21 cellular contexts compared by ENCODE assay signal in genomic region chr3:108329508-108329907, GRCh38. TPM values are rescaled to one million over a fixed set of nuclear protein-coding genes. Genes with fewer than 3 reads are reported as not detected.
DNase-seq lines count a peak whose midpoint lies in the region; ATAC-seq, FAIRE-seq and TF ChIP-seq lines count a peak whose summit lies in the region.
"Had no signal": no experiment of that assay in that cellular context is flagged by ENCODE, and none has a peak within 500 bp of the region (broad histone marks: within the 10 kb centered on the region; RNA-seq: fewer than 3 reads in every experiment).

No MANE protein-coding gene starts in this region.

- H3K4me2 ChIP-seq in GM23338 = no peak overlapping the region

- 0 out of 2 replicates have a peak overlapping the region, but pooled peaks have one; percentile 25 for H2AFZ ChIP-seq in GM23338
- H2AFZ ChIP-seq: GM23248 had no signal

- ATAC-seq in GM23338 (no peak), pancreas (peak; percentile 25 to 53 (median 30))
- ATAC-seq: GM12878 had no signal

- H3K27ac Mint-ChIP-seq in activated CD4-positive, alpha-beta memory T cell treated with anti-CD3 and anti-CD28 coated beads, Interleukin-2, amount 10 ng/mL, durations not matched to agents 7 days and 5 days = peak overlapping the region; percentile 53
- H3K27ac Mint-ChIP-seq in activated CD4-positive, alpha-beta memory T cell treated with anti-CD3 and anti-CD28 coated beads for 36 hours = no peak overlapping the region
- H3K27ac Mint-ChIP-seq in GM23338 = no peak overlapping the region
- H3K27ac Mint-ChIP-seq in activated T-helper 2 cell treated with anti-CD3 and anti-CD28 coated beads, Interferon-gamma antibody, Interleukin-2, Interleukin-4, amounts not matched to agents 10 μg/mL and 5 μg/mL and 100 μg/mL, durations not matched to agents 14 hours and 24 hours and 36 hours = peak overlapping the region; percentile 23

- H3K27me3 ChIP-seq in GM23338 (ENCODE audit: insufficient read depth) (no peaks in the 10 kb centered on the region), pancreas (no peaks in the 10 kb centered on the region)

- H3K4me3 Mint-ChIP-seq in activated CD4-positive, alpha-beta memory T cell treated with anti-CD3 and anti-CD28 coated beads, Interleukin-2, amount 10 ng/mL, durations not matched to agents 7 days and 5 days = no peak overlapping the region
- H3K4me3 Mint-ChIP-seq in activated CD4-positive, alpha-beta memory T cell treated with anti-CD3 and anti-CD28 coated beads for 36 hours = no peak overlapping the region
- no peak overlapping the region for H3K4me3 Mint-ChIP-seq in GM23338
- no peak overlapping the region for H3K4me3 Mint-ChIP-seq in activated T-helper 2 cell treated with anti-CD3 and anti-CD28 coated beads, Interferon-gamma antibody, Interleukin-2, Interleukin-4, amounts not matched to agents 10 μg/mL and 5 μg/mL and 100 μg/mL, durations not matched to agents 14 hours and 24 hours and 36 hours (ENCODE audit: low read depth)
- H3K4me3 Mint-ChIP-seq: CD14-positive monocyte had no signal

- CTCF ChIA-PET in activated CD4-positive, alpha-beta memory T cell treated with anti-CD3 and anti-CD28 coated beads, Interleukin-2, amount 10 ng/mL, durations not matched to agents 7 days and 5 days (lab: Charles Lee) = interaction anchor here (0.5 kb wide), 1 partner anchor 639 kb away, joined by 3 read pairs; no protein-coding TSS in a partner anchor
- CTCF ChIA-PET in activated CD4-positive, alpha-beta memory T cell treated with anti-CD3 and anti-CD28 coated beads for 36 hours (lab: Charles Lee) = interaction anchor here (1.3 to 1.4 kb wide), 2 partner anchors 14 to 148 kb away, joined by 3 to 5 read pairs; no protein-coding TSS in a partner anchor

- no peaks in the 10 kb centered on the region; the same call in 1 of the 2 replicates for H3K9me2 ChIP-seq in GM23338 (ENCODE audit: insufficient read depth)

- H3K36me3 Mint-ChIP-seq in activated CD4-positive, alpha-beta memory T cell treated with anti-CD3 and anti-CD28 coated beads, Interleukin-2, amount 10 ng/mL, durations not matched to agents 7 days and 5 days (ENCODE audit: low read depth) = peaks cover 40% of the 10 kb centered on the region
- H3K36me3 Mint-ChIP-seq in activated CD4-positive, alpha-beta memory T cell treated with anti-CD3 and anti-CD28 coated beads for 36 hours = no peaks in the 10 kb centered on the region
- H3K36me3 Mint-ChIP-seq in GM23338 (ENCODE audit: low read depth) = no peaks in the 10 kb centered on the region
- H3K36me3 Mint-ChIP-seq in activated T-helper 2 cell treated with anti-CD3 and anti-CD28 coated beads, Interferon-gamma antibody, Interleukin-2, Interleukin-4, amounts not matched to agents 10 μg/mL and 5 μg/mL and 100 μg/mL, durations not matched to agents 14 hours and 24 hours and 36 hours (ENCODE audit: low read depth) = peaks cover 22% of the 10 kb centered on the region

- no peak for FAIRE-seq in pancreas (lab: Jason Lieb, UNC)
- FAIRE-seq: GM12878 had no signal

- no peaks in the 10 kb centered on the region for H3K9me3 ChIP-seq in pancreas

- no peaks in the 10 kb centered on the region for H3F3A ChIP-seq in GM23338 (replicated peaks; ENCODE audit: low read depth)

- no peaks in the 10 kb centered on the region for H4K20me1 ChIP-seq in GM23338 (replicated peaks; ENCODE audit: insufficient read depth)

- TF ChIP-seq CTCF in GM23338 (conservative IDR thresholded peaks at IDR 0.05; ENCODE audit: low read depth in 2 of 2) = no peak
- TF ChIP-seq CTCF in pancreas (IDR thresholded peaks at IDR 0.05) = no peak
- TF ChIP-seq CTCF in foreskin fibroblast (IDR thresholded peaks at IDR 0.05; ENCODE audit: low read depth, low read length) = no peak

- WGBS in pancreas, 2 donors = 45 to 56% methylated on average over 5 of the region's 5 CpGs

- H3K9me3 Mint-ChIP-seq in activated CD4-positive, alpha-beta memory T cell treated with anti-CD3 and anti-CD28 coated beads, Interleukin-2, amount 10 ng/mL, durations not matched to agents 7 days and 5 days = peaks cover 19% of the 10 kb centered on the region
- H3K9me3 Mint-ChIP-seq in activated CD4-positive, alpha-beta memory T cell treated with anti-CD3 and anti-CD28 coated beads for 36 hours = peaks cover 10% of the 10 kb centered on the region
- H3K9me3 Mint-ChIP-seq in GM23338 = no peaks in the 10 kb centered on the region
- H3K9me3 Mint-ChIP-seq in activated T-helper 2 cell treated with anti-CD3 and anti-CD28 coated beads, Interferon-gamma antibody, Interleukin-2, Interleukin-4, amounts not matched to agents 10 μg/mL and 5 μg/mL and 100 μg/mL, durations not matched to agents 14 hours and 24 hours and 36 hours = peaks cover 22% of the 10 kb centered on the region

- intact Hi-C loops in activated CD4-positive, alpha-beta memory T cell treated with anti-CD3 and anti-CD28 coated beads for 36 hours (cut with micrococcal nuclease) = loop anchor here (1.0 kb wide), 2 partner anchors 14 to 36 kb away; no protein-coding TSS in a partner anchor
- intact Hi-C loops in activated T-helper 2 cell treated with anti-CD3 and anti-CD28 coated beads, Interferon-gamma antibody, Interleukin-2, Interleukin-4, amounts not matched to agents 10 μg/mL and 5 μg/mL and 100 μg/mL, durations not matched to agents 14 hours and 24 hours and 36 hours (cut with micrococcal nuclease) = loop anchor here (1.0 to 5.0 kb wide), 4 partner anchors 14 to 197 kb away; no protein-coding TSS in a partner anchor
- intact Hi-C loops in pancreas (cut with DNase I) = no loop called here

- no peaks in the 10 kb centered on the region for H3K27me3 Mint-ChIP-seq in activated CD4-positive, alpha-beta memory T cell treated with anti-CD3 and anti-CD28 coated beads, Interleukin-2, amount 10 ng/mL, durations not matched to agents 7 days and 5 days
- peaks cover 1% of the 10 kb centered on the region for H3K27me3 Mint-ChIP-seq in activated CD4-positive, alpha-beta memory T cell treated with anti-CD3 and anti-CD28 coated beads for 36 hours
- no peaks in the 10 kb centered on the region for H3K27me3 Mint-ChIP-seq in GM23338 (ENCODE audit: insufficient read depth, low read depth, poor library complexity)
- no peaks in the 10 kb centered on the region for H3K27me3 Mint-ChIP-seq in activated T-helper 2 cell treated with anti-CD3 and anti-CD28 coated beads, Interferon-gamma antibody, Interleukin-2, Interleukin-4, amounts not matched to agents 10 μg/mL and 5 μg/mL and 100 μg/mL, durations not matched to agents 14 hours and 24 hours and 36 hours (ENCODE audit: low read depth)

- H3K36me3 ChIP-seq in GM23338 (ENCODE audit: insufficient read depth) = no peaks in the 10 kb centered on the region
- H3K36me3 ChIP-seq in pancreas = no peaks in the 10 kb centered on the region

- POLR2A ChIA-PET in activated CD4-positive, alpha-beta memory T cell treated with anti-CD3 and anti-CD28 coated beads, Interleukin-2, amount 10 ng/mL, durations not matched to agents 7 days and 5 days (lab: Charles Lee) = interaction anchor here (0.9 to 1.0 kb wide), 2 partner anchors 13 to 106 kb away, joined by 3 to 4 read pairs; no protein-coding TSS in a partner anchor
- POLR2A ChIA-PET in activated CD4-positive, alpha-beta memory T cell treated with anti-CD3 and anti-CD28 coated beads for 36 hours (lab: Charles Lee) = no interaction called here

- H3K4me3 ChIP-seq in GM23338 = no peak overlapping the region
- H3K4me3 ChIP-seq in pancreas = no peak overlapping the region
- H3K4me3 ChIP-seq in foreskin fibroblast (ENCODE audit: low read depth in 1 of 2, low read length in 2 of 2) = no peak overlapping the region
- H3K4me3 ChIP-seq: GM12878, GM23248 had no signal

- DNase-seq in activated CD4-positive, alpha-beta memory T cell treated with anti-CD3 and anti-CD28 coated beads, Interleukin-2, amount 10 ng/mL, durations not matched to agents 7 days and 5 days = no peak
- DNase-seq in activated CD4-positive, alpha-beta memory T cell treated with anti-CD3 and anti-CD28 coated beads for 36 hours = no peak
- no peak for DNase-seq in GM23338 (ENCODE audit: low spot score)
- no peak for DNase-seq in activated T-helper 2 cell treated with anti-CD3 and anti-CD28 coated beads, Interferon-gamma antibody, Interleukin-2, Interleukin-4, amounts not matched to agents 10 μg/mL and 5 μg/mL and 100 μg/mL, durations not matched to agents 14 hours and 24 hours and 36 hours (ENCODE audit: low spot score)
- DNase-seq in pancreas = peak in 1 of 6 donors; percentile 18
- no peak for DNase-seq in NK-92 treated with Interleukin-12 subunit alpha and Interleukin-12 subunit beta, amount 100 ng/mL, for 24 hours (lab: John Stamatoyannopoulos, UW)
- no peak for DNase-seq in foreskin fibroblast
- DNase-seq in NCI-H2196 (lab: John Stamatoyannopoulos, UW; ENCODE audit: unreplicated experiment) = no peak
- DNase-seq: COR-L47, DMS153, GM23248, IMR-90, NCI-H1417 treated with DMSO at 0.1 percent for 48 hours, NCI-H2029, NCI-H2171 treated with DMSO at 0.1 percent for 48 hours, NCI-H510A treated with DMSO at 0.1 percent for 48 hours, RPMI8226 had no signal

- no peaks in the 10 kb centered on the region for H3K79me2 ChIP-seq in GM23338 (replicated peaks; ENCODE audit: insufficient read depth)

- H3K4me1 ChIP-seq in GM23338 (ENCODE audit: insufficient read depth) (no peaks in the 10 kb centered on the region), pancreas (peaks cover 0 to 7% (median 0%) of the 10 kb centered on the region in 3 donors)

- peaks cover 48% of the 10 kb centered on the region for H3K4me1 Mint-ChIP-seq in activated CD4-positive, alpha-beta memory T cell treated with anti-CD3 and anti-CD28 coated beads, Interleukin-2, amount 10 ng/mL, durations not matched to agents 7 days and 5 days
- H3K4me1 Mint-ChIP-seq in activated CD4-positive, alpha-beta memory T cell treated with anti-CD3 and anti-CD28 coated beads for 36 hours (ENCODE audit: low read depth) = peaks cover 18% of the 10 kb centered on the region
- H3K4me1 Mint-ChIP-seq in GM23338 = no peaks in the 10 kb centered on the region; the same call in 2 of the 3 replicates
- H3K4me1 Mint-ChIP-seq in activated T-helper 2 cell treated with anti-CD3 and anti-CD28 coated beads, Interferon-gamma antibody, Interleukin-2, Interleukin-4, amounts not matched to agents 10 μg/mL and 5 μg/mL and 100 μg/mL, durations not matched to agents 14 hours and 24 hours and 36 hours (ENCODE audit: low read depth) = peaks cover 40% of the 10 kb centered on the region
- H3K4me1 Mint-ChIP-seq: CD14-positive monocyte had no signal

- H3K27ac ChIP-seq in GM23338 (ENCODE audit: low read depth) (no peak overlapping the region), pancreas (no peak overlapping the region)
- H3K27ac ChIP-seq: GM23248 had no signal

RNA-seq across cellular contexts. Expression of gene HHLA2, which starts 33.2 kb away (rescaled TPM):
- 10 to 100 TPM in 1 of 2 experiments, 1 to 10 TPM in 1; 9.5 to 11.6 TPM for total RNA-seq in activated CD4-positive, alpha-beta memory T cell treated with anti-CD3 and anti-CD28 coated beads, Interleukin-2, amount 10 ng/mL, durations not matched to agents 7 days and 5 days
- total RNA-seq in activated CD4-positive, alpha-beta memory T cell treated with anti-CD3 and anti-CD28 coated beads for 36 hours = 1 to 10 TPM in 1 of 2 experiments, under 1 TPM in 1; 0.86 to 1.6 TPM
- total RNA-seq in GM23338 (2014; rRNA removed; shearing (Covaris generic)) = not detected in 2 replicates
- polyA plus RNA-seq in GM23338 (2016; fragmentation: Nextera tagmentation; extraction: Ambion mirVana) (not detected in 2 replicates), pancreas (under 1 TPM; 0.23 to 0.54 TPM)
- 0.51 and 0.66 TPM in 2 replicates for total RNA-seq in activated T-helper 2 cell treated with anti-CD3 and anti-CD28 coated beads, Interferon-gamma antibody, Interleukin-2, Interleukin-4, amounts not matched to agents 10 μg/mL and 5 μg/mL and 100 μg/mL, durations not matched to agents 14 hours and 24 hours and 36 hours
- total RNA-seq in pancreas = 1 to 10 TPM in 4 of 6 donors, under 1 TPM in 2; 0.28 to 2.8 (median 1.1) TPM
- total RNA-seq: A673, GM23248, IMR-90, LHCN-M2 had no signal
- polyA plus RNA-seq: GM23248, IMR-90 had no signal

Comparison
In these comparisons a context has a peak if more than half of its experiments do, and no peak if none do; other contexts are left out.
1. H3K27ac Mint-ChIP-seq: peak in activated CD4-positive, alpha-beta memory T cell treated with anti-CD3 and anti-CD28 coated beads, Interleukin-2, amount 10 ng/mL, durations not matched to agents 7 days and 5 days (single experiment) and activated T-helper 2 cell treated with anti-CD3 and anti-CD28 coated beads, Interferon-gamma antibody, Interleukin-2, Interleukin-4, amounts not matched to agents 10 μg/mL and 5 μg/mL and 100 μg/mL, durations not matched to agents 14 hours and 24 hours and 36 hours (single experiment); none in activated CD4-positive, alpha-beta memory T cell treated with anti-CD3 and anti-CD28 coated beads for 36 hours (single experiment) and GM23338 (single experiment).
2. intact Hi-C loops: an anchor here in activated CD4-positive, alpha-beta memory T cell treated with anti-CD3 and anti-CD28 coated beads for 36 hours (1.0 kb wide) and activated T-helper 2 cell treated with anti-CD3 and anti-CD28 coated beads, Interferon-gamma antibody, Interleukin-2, Interleukin-4, amounts not matched to agents 10 μg/mL and 5 μg/mL and 100 μg/mL, durations not matched to agents 14 hours and 24 hours and 36 hours (1.0 to 5.0 kb wide); none called in pancreas.